In the genomic region with DNA sequence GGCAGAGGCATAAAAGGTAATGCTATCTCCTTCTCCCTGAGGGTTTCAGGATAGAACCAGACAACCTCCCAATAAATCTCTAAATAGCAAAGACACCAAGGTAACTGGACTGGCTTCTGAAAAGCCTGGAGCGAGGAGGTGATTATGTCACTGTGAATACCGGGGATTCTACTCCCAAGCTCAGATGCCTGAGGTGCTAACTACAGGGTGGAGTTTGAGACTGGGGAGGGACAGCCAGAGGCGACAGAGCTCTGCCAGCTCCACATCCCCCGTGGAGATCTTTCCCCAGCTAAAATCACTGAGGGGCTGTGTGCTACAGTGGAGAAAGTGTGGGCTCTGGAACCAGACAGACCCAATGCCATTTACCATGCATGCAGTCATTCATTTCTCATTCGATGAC, we compare ENCODE assay signal across 16 cellular contexts. TPM values are rescaled to one million over a fixed set of nuclear protein-coding genes. Genes with fewer than 3 reads are reported as not detected.
DNase-seq lines count a peak whose midpoint lies in the region; ATAC-seq, FAIRE-seq and TF ChIP-seq lines count a peak whose summit lies in the region.
"Had no signal": no experiment of that assay in that cellular context is flagged by ENCODE, and none has a peak within 500 bp of the region (broad histone marks: within the 10 kb centered on the region; RNA-seq: fewer than 3 reads in every experiment).

No MANE protein-coding gene starts in this region.

- CTCF ChIA-PET in HepG2 (lab: Yijun Ruan, JAX; ENCODE audit: low intra/inter-chr PET ratio, low total read pairs) (no interaction called here), WTC11 (lab: Charles Lee) (interaction anchor here (0.7 to 3.8 kb wide), 5 partner anchors 12 to 268 kb away, joined by 3 to 40 read pairs (median 6); no protein-coding TSS in a partner anchor)
- CTCF ChIA-PET in activated CD4-positive, alpha-beta memory T cell treated with anti-CD3 and anti-CD28 coated beads, Interleukin-2, amount 10 ng/mL, durations not matched to agents 7 days and 5 days (lab: Charles Lee) = interaction anchor here (1.1 to 1.2 kb wide), 2 partner anchors 9 to 23 kb away, joined by 3 to 4 read pairs; no protein-coding TSS in a partner anchor

- DNase-seq in HepG2 (ENCODE audit: low spot score) (no peak), right lobe of liver (no peak), WTC11 (ENCODE audit: low spot score) (no peak), nephron progenitor cell (no peak), upper lobe of right lung (peak; percentile 18), GM10266 (ENCODE audit: extremely low spot score) (no peak), progenitor cell of endocrine pancreas (ENCODE audit: low spot score, unreplicated experiment) (no peak)
- no peak for DNase-seq in activated CD4-positive, alpha-beta memory T cell treated with anti-CD3 and anti-CD28 coated beads, Interleukin-2, amount 10 ng/mL, durations not matched to agents 7 days and 5 days
- DNase-seq: ACHN; CD4-positive, CD25-positive, alpha-beta regulatory T cell; DMS 273 treated with DMSO at 0.1 percent for 48 hours; DMS79; EL; GDM1; HCEC 1CT had no signal

- no peak for TF ChIP-seq RAD21 in HepG2 (CRISPR knock-in tag; IDR thresholded peaks at IDR 0.05)

- 28% methylated on average over 3 of the region's 5 CpGs for WGBS in HepG2 (ENCODE audit: low lambda C conversion rate)
- 71% methylated on average over 4 of the region's 5 CpGs for WGBS in right lobe of liver (ENCODE audit: insufficient coverage, low coverage, low lambda C conversion rate, missing lambda C conversion rate)

- H3K4me3 Mint-ChIP-seq in WTC11 = no peak overlapping the region
- H3K4me3 Mint-ChIP-seq in nephron progenitor cell = no peak overlapping the region
- no peak overlapping the region for H3K4me3 Mint-ChIP-seq in activated CD4-positive, alpha-beta memory T cell treated with anti-CD3 and anti-CD28 coated beads, Interleukin-2, amount 10 ng/mL, durations not matched to agents 7 days and 5 days
- no peak overlapping the region for H3K4me3 Mint-ChIP-seq in progenitor cell of endocrine pancreas (ENCODE audit: low read depth)
- H3K4me3 Mint-ChIP-seq: CD4-positive, CD25-positive, alpha-beta regulatory T cell had no signal

- ATAC-seq in HepG2 = peak; percentile 16; the same call in 2 of the 3 replicates
- no peak for ATAC-seq in right lobe of liver
- ATAC-seq in WTC11 = peak; percentile 14; the same call in 1 of the 2 replicates
- ATAC-seq in upper lobe of right lung = no peak

- TF ChIP-seq EP300 in HepG2 (IDR thresholded peaks at IDR 0.05; ENCODE audit: low read depth in 2 of 2, low read length in 2 of 2) (no peak), HepG2 (CRISPR knock-in tag; IDR thresholded peaks at IDR 0.05; ENCODE audit: borderline replicate concordance) (no peak)

- no peaks in the 10 kb centered on the region for H4K20me1 ChIP-seq in HepG2 (ENCODE audit: insufficient read depth, low read length)
- H4K20me1 ChIP-seq: BLaER1 treated with 17β-estradiol and CSF1 and Interleukin-3, amounts not matched to agents 10 nM and 100 nM had no signal

- H3K27me3 ChIP-seq in HepG2 (ENCODE audit: control insufficient read depth in 1 of 2, insufficient read depth in 2 of 2, low read length in 2 of 2) (peaks cover 2 to 13% of the 10 kb centered on the region in 2 experiments; a peak in 2 of 5 replicates), right lobe of liver (no peaks in the 10 kb centered on the region), upper lobe of right lung (no peaks in the 10 kb centered on the region)
- H3K27me3 ChIP-seq: BLaER1 treated with 17β-estradiol and CSF1 and Interleukin-3, amounts not matched to agents 10 nM and 100 nM had no signal

- no peaks in the 10 kb centered on the region for H3K79me2 ChIP-seq in HepG2 (ENCODE audit: insufficient read depth, low read length)

- no TSS peak for BruUV-seq in HepG2 (replicated peaks; lab: Mats Ljungman, UMichigan)

- TF ChIP-seq CTCF in HepG2 (CRISPR knock-in tag; IDR thresholded peaks at IDR 0.05) = no peak
- TF ChIP-seq CTCF in right lobe of liver (IDR thresholded peaks at IDR 0.05) = no peak
- TF ChIP-seq CTCF in WTC11 (IDR thresholded peaks at IDR 0.05) = no peak
- TF ChIP-seq CTCF in nephron progenitor cell (IDR thresholded peaks at IDR 0.05) = no peak
- TF ChIP-seq CTCF in upper lobe of right lung (IDR thresholded peaks at IDR 0.05) = no peak
- TF ChIP-seq CTCF in GM10266 (IDR thresholded peaks at IDR 0.05; ENCODE audit: control insufficient read depth, insufficient read depth, low read depth, missing control alignments) = no peak
- no peak for TF ChIP-seq CTCF in progenitor cell of endocrine pancreas (IDR thresholded peaks at IDR 0.05; ENCODE audit: unreplicated experiment)

- no peaks in the 10 kb centered on the region for H3K36me3 Mint-ChIP-seq in WTC11
- H3K36me3 Mint-ChIP-seq in nephron progenitor cell (ENCODE audit: low read depth) = no peaks in the 10 kb centered on the region
- no peaks in the 10 kb centered on the region for H3K36me3 Mint-ChIP-seq in activated CD4-positive, alpha-beta memory T cell treated with anti-CD3 and anti-CD28 coated beads, Interleukin-2, amount 10 ng/mL, durations not matched to agents 7 days and 5 days (ENCODE audit: low read depth)
- no peaks in the 10 kb centered on the region for H3K36me3 Mint-ChIP-seq in progenitor cell of endocrine pancreas (ENCODE audit: insufficient read depth)
- H3K36me3 Mint-ChIP-seq: CD4-positive, CD25-positive, alpha-beta regulatory T cell had no signal

- no peak overlapping the region for H3K9ac ChIP-seq in HepG2 (ENCODE audit: insufficient read depth, low read depth, low read length)
- H3K9ac ChIP-seq: BLaER1 treated with 17β-estradiol and CSF1 and Interleukin-3, amounts not matched to agents 10 nM and 100 nM had no signal

- H3K4me1 ChIP-seq in HepG2 (ENCODE audit: insufficient read depth, low read length) = peaks cover 51% of the 10 kb centered on the region
- peaks cover 0 to 13% (median 1%) of the 10 kb centered on the region in 4 donors for H3K4me1 ChIP-seq in right lobe of liver
- no peaks in the 10 kb centered on the region for H3K4me1 ChIP-seq in upper lobe of right lung

- H3K27ac ChIP-seq in HepG2 (ENCODE audit: extremely low read length, insufficient read depth, low read length) (no peak overlapping the region), right lobe of liver (no peak overlapping the region), upper lobe of right lung (no peak overlapping the region)
- H3K27ac ChIP-seq: BLaER1 treated with 17β-estradiol and CSF1 and Interleukin-3, amounts not matched to agents 10 nM and 100 nM had no signal

- H3K4me3 ChIP-seq in HepG2 (replicated peaks in 1 of 3; ENCODE audit: insufficient read depth in 1 of 3, low read depth in 2 of 3, low read length in 3 of 3) (no peak overlapping the region), right lobe of liver (no peak overlapping the region), upper lobe of right lung (no peak overlapping the region)
- H3K4me3 ChIP-seq: BLaER1 treated with 17β-estradiol and CSF1 and Interleukin-3, amounts not matched to agents 10 nM and 100 nM had no signal

- in situ Hi-C loops in HepG2 (cut with HindIII; ENCODE audit: extremely low pct_ligation_motif_present, low pct_unique_long_range_greater_than_20kb) = no loop called here

- H3K36me3 ChIP-seq in HepG2 (replicated peaks in 1 of 2; ENCODE audit: control insufficient read depth in 1 of 2, insufficient read depth in 2 of 2, low read length in 2 of 2) (no peaks in the 10 kb centered on the region), right lobe of liver (no peaks in the 10 kb centered on the region), upper lobe of right lung (no peaks in the 10 kb centered on the region)
- H3K36me3 ChIP-seq: BLaER1 treated with 17β-estradiol and CSF1 and Interleukin-3, amounts not matched to agents 10 nM and 100 nM had no signal

- no peaks in the 10 kb centered on the region for H3K9me3 Mint-ChIP-seq in WTC11
- H3K9me3 Mint-ChIP-seq in nephron progenitor cell = no peaks in the 10 kb centered on the region
- H3K9me3 Mint-ChIP-seq in activated CD4-positive, alpha-beta memory T cell treated with anti-CD3 and anti-CD28 coated beads, Interleukin-2, amount 10 ng/mL, durations not matched to agents 7 days and 5 days = no peaks in the 10 kb centered on the region
- no peaks in the 10 kb centered on the region for H3K9me3 Mint-ChIP-seq in progenitor cell of endocrine pancreas (ENCODE audit: low read depth)

- FAIRE-seq in HepG2 (lab: Jason Lieb, UNC) = no peak

- no peak overlapping the region for H2AFZ ChIP-seq in HepG2 (ENCODE audit: low read length)

- intact Hi-C loops in HepG2 (cut with micrococcal nuclease; ENCODE audit: unreplicated experiment) (no loop called here), right lobe of liver (cut with DNase I) (no loop called here), upper lobe of right lung (cut with DNase I) (no loop called here)

- H3K9me3 ChIP-seq in HepG2 (ENCODE audit: low read length) (no peaks in the 10 kb centered on the region), right lobe of liver (no peaks in the 10 kb centered on the region), upper lobe of right lung (no peaks in the 10 kb centered on the region)
- H3K9me3 ChIP-seq: BLaER1 treated with 17β-estradiol and CSF1 and Interleukin-3, amounts not matched to agents 10 nM and 100 nM had no signal

- no peaks in the 10 kb centered on the region for H3K27me3 Mint-ChIP-seq in WTC11 (ENCODE audit: low read depth)
- peaks cover 8% of the 10 kb centered on the region for H3K27me3 Mint-ChIP-seq in nephron progenitor cell (ENCODE audit: low read depth, poor library complexity)
- peaks cover 19% of the 10 kb centered on the region for H3K27me3 Mint-ChIP-seq in activated CD4-positive, alpha-beta memory T cell treated with anti-CD3 and anti-CD28 coated beads, Interleukin-2, amount 10 ng/mL, durations not matched to agents 7 days and 5 days
- no peaks in the 10 kb centered on the region for H3K27me3 Mint-ChIP-seq in progenitor cell of endocrine pancreas

- POLR2A ChIA-PET in HepG2 (lab: Yijun Ruan, JAX) = interaction anchor here (1.1 kb wide), 1 partner anchor 38 kb away, joined by 3 read pairs; no protein-coding TSS in a partner anchor
- POLR2A ChIA-PET in WTC11 (lab: Charles Lee) = interaction anchor here (1.2 kb wide), 1 partner anchor 24 kb away, joined by 3 read pairs; no protein-coding TSS in a partner anchor
- POLR2A ChIA-PET in activated CD4-positive, alpha-beta memory T cell treated with anti-CD3 and anti-CD28 coated beads, Interleukin-2, amount 10 ng/mL, durations not matched to agents 7 days and 5 days (lab: Charles Lee) = interaction anchor here (0.9 kb wide), 1 partner anchor 57 kb away, joined by 3 read pairs; no protein-coding TSS in a partner anchor

- no peak overlapping the region for H3K4me2 ChIP-seq in HepG2 (ENCODE audit: low read depth, low read length)
- H3K4me2 ChIP-seq: BLaER1 treated with 17β-estradiol and CSF1 and Interleukin-3, amounts not matched to agents 10 nM and 100 nM had no signal

- no peak overlapping the region for H3K27ac Mint-ChIP-seq in WTC11
- peak overlapping the region; percentile 52 for H3K27ac Mint-ChIP-seq in nephron progenitor cell
- no peak overlapping the region for H3K27ac Mint-ChIP-seq in activated CD4-positive, alpha-beta memory T cell treated with anti-CD3 and anti-CD28 coated beads, Interleukin-2, amount 10 ng/mL, durations not matched to agents 7 days and 5 days
- H3K27ac Mint-ChIP-seq in progenitor cell of endocrine pancreas = no peak overlapping the region
- H3K27ac Mint-ChIP-seq: CD4-positive, CD25-positive, alpha-beta regulatory T cell had no signal

- peaks cover 25% of the 10 kb centered on the region for H3K4me1 Mint-ChIP-seq in WTC11
- H3K4me1 Mint-ChIP-seq in nephron progenitor cell = peaks cover 61% of the 10 kb centered on the region
- H3K4me1 Mint-ChIP-seq in activated CD4-positive, alpha-beta memory T cell treated with anti-CD3 and anti-CD28 coated beads, Interleukin-2, amount 10 ng/mL, durations not matched to agents 7 days and 5 days = no peaks in the 10 kb centered on the region
- peaks cover 16% of the 10 kb centered on the region for H3K4me1 Mint-ChIP-seq in progenitor cell of endocrine pancreas (ENCODE audit: low read depth)
- H3K4me1 Mint-ChIP-seq: CD4-positive, CD25-positive, alpha-beta regulatory T cell had no signal

- TF ChIP-seq POLR2A in HepG2 (IDR thresholded peaks at IDR 0.05; ENCODE audit: insufficient read depth in 1 of 2, low read depth in 2 of 2, low read length in 2 of 2) (no peak), right lobe of liver (IDR thresholded peaks at IDR 0.05) (no peak)

RNA-seq across cellular contexts. Expression of gene SLC45A3, which starts 7.9 kb away (rescaled TPM):
- 1.9 and 3.4 TPM in 2 replicates for total RNA-seq in HepG2 (2016; rRNA removed; fragmentation: Illumina TruSeq; extraction: Trizol)
- 0.97 and 1.2 TPM in 2 replicates for total RNA-seq in HepG2 (2016; cell fraction: cytosol; rRNA removed; fragmentation: Illumina TruSeq; extraction: Trizol; ENCODE audit: low read depth)
- 1.8 and 4.0 TPM in 2 replicates for total RNA-seq in HepG2 (2016; cell fraction: insoluble cytoplasmic fraction; rRNA removed; fragmentation: Illumina TruSeq; extraction: Trizol)
- total RNA-seq in HepG2 (2016; cell fraction: membrane; rRNA removed; fragmentation: Illumina TruSeq; extraction: Trizol) = 2.7 and 3.3 TPM in 2 replicates
- 2.3 and 3.7 TPM in 2 replicates for total RNA-seq in HepG2 (2016; cell fraction: nucleus; rRNA removed; fragmentation: Illumina TruSeq; extraction: Trizol)
- 4.1 and 7.3 TPM in 2 replicates for polyA plus RNA-seq in HepG2 (2011; rRNA removed)
- polyA plus RNA-seq in HepG2 (2011; cell fraction: cytosol; rRNA removed) = 4.4 TPM in 2 replicates
- polyA plus RNA-seq in HepG2 (2011; cell fraction: nucleus; rRNA removed) = 7.3 and 8.6 TPM in 2 replicates
- 4.0 and 4.7 TPM in 2 replicates for polyA plus RNA-seq in HepG2 (2012)
- 0.65 and 0.73 TPM in 2 replicates for polyA plus RNA-seq in HepG2 (2016; cell fraction: cytosol; fragmentation: Illumina TruSeq; extraction: Trizol; ENCODE audit: low read depth)
- 2.0 and 2.1 TPM in 2 replicates for polyA plus RNA-seq in HepG2 (2016; cell fraction: insoluble cytoplasmic fraction; fragmentation: Illumina TruSeq; extraction: Trizol; ENCODE audit: low read depth)
- polyA plus RNA-seq in HepG2 (2016; cell fraction: membrane; fragmentation: Illumina TruSeq; extraction: Trizol; ENCODE audit: low read depth) = 2.1 TPM in 2 replicates
- 5.1 and 6.0 TPM in 2 replicates for polyA plus RNA-seq in HepG2 (2016; cell fraction: nucleus; fragmentation: Illumina TruSeq; extraction: Trizol; ENCODE audit: insufficient read depth, low read depth)
- 1.8 and 9.9 TPM in 2 replicates for polyA minus RNA-seq in HepG2 (2011; rRNA and poly(A)+ RNA removed; ENCODE audit: low replicate concordance)
- polyA minus RNA-seq in HepG2 (2011; cell fraction: cytosol; rRNA and poly(A)+ RNA removed) = 3.3 and 3.4 TPM in 2 replicates
- polyA minus RNA-seq in HepG2 (2011; cell fraction: nucleus; rRNA and poly(A)+ RNA removed) = 2.5 and 2.7 TPM in 2 replicates
- total RNA-seq in right lobe of liver = 10 to 100 TPM in 2 of 6 experiments, 1 to 10 TPM in 4; 6.9 to 27.0 (median 7.9) TPM
- 14.8 to 15.2 TPM (median 15.0 TPM) in 3 replicates for total RNA-seq in WTC11 (2021)
- total RNA-seq in upper lobe of right lung = 8.6 TPM
- total RNA-seq in activated CD4-positive, alpha-beta memory T cell treated with anti-CD3 and anti-CD28 coated beads, Interleukin-2, amount 10 ng/mL, durations not matched to agents 7 days and 5 days = under 1 TPM in 1 of 2 experiments, not detected in 1; 0.18 TPM
- 8.4 and 8.6 TPM in 2 replicates for total RNA-seq in progenitor cell of endocrine pancreas
- polyA plus RNA-seq: CD4-positive, CD25-positive, alpha-beta regulatory T cell had no signal

RNA-seq across cellular contexts. Expression of gene ELK4, which starts 56.4 kb away (rescaled TPM):
- total RNA-seq in HepG2 (2016; rRNA removed; fragmentation: Illumina TruSeq; extraction: Trizol) = 13.1 and 15.0 TPM in 2 replicates
- 17.4 and 18.2 TPM in 2 replicates for total RNA-seq in HepG2 (2016; cell fraction: cytosol; rRNA removed; fragmentation: Illumina TruSeq; extraction: Trizol; ENCODE audit: low read depth)
- total RNA-seq in HepG2 (2016; cell fraction: insoluble cytoplasmic fraction; rRNA removed; fragmentation: Illumina TruSeq; extraction: Trizol) = 12.5 and 14.4 TPM in 2 replicates
- total RNA-seq in HepG2 (2016; cell fraction: membrane; rRNA removed; fragmentation: Illumina TruSeq; extraction: Trizol) = 27.6 and 35.3 TPM in 2 replicates
- 14.7 and 15.8 TPM in 2 replicates for total RNA-seq in HepG2 (2016; cell fraction: nucleus; rRNA removed; fragmentation: Illumina TruSeq; extraction: Trizol)
- 6.8 and 8.3 TPM in 2 replicates for polyA plus RNA-seq in HepG2 (2011; rRNA removed)
- polyA plus RNA-seq in HepG2 (2011; cell fraction: cytosol; rRNA removed) = 2.3 and 3.5 TPM in 2 replicates
- polyA plus RNA-seq in HepG2 (2011; cell fraction: nucleus; rRNA removed) = 11.0 and 12.1 TPM in 2 replicates
- 9.9 and 11.2 TPM in 2 replicates for polyA plus RNA-seq in HepG2 (2012)
- 9.0 and 9.8 TPM in 2 replicates for polyA plus RNA-seq in HepG2 (2016; cell fraction: cytosol; fragmentation: Illumina TruSeq; extraction: Trizol; ENCODE audit: low read depth)
- polyA plus RNA-seq in HepG2 (2016; cell fraction: insoluble cytoplasmic fraction; fragmentation: Illumina TruSeq; extraction: Trizol; ENCODE audit: low read depth) = 12.2 TPM in 2 replicates
- polyA plus RNA-seq in HepG2 (2016; cell fraction: membrane; fragmentation: Illumina TruSeq; extraction: Trizol; ENCODE audit: low read depth) = 15.0 TPM in 2 replicates
- 20.1 and 20.3 TPM in 2 replicates for polyA plus RNA-seq in HepG2 (2016; cell fraction: nucleus; fragmentation: Illumina TruSeq; extraction: Trizol; ENCODE audit: insufficient read depth, low read depth)
- polyA minus RNA-seq in HepG2 (2011; rRNA and poly(A)+ RNA removed; ENCODE audit: low replicate concordance) = 12.0 and 30.8 TPM in 2 replicates
- 11.9 and 12.8 TPM in 2 replicates for polyA minus RNA-seq in HepG2 (2011; cell fraction: cytosol; rRNA and poly(A)+ RNA removed)
- 21.0 and 22.3 TPM in 2 replicates for polyA minus RNA-seq in HepG2 (2011; cell fraction: nucleus; rRNA and poly(A)+ RNA removed)
- total RNA-seq in right lobe of liver = 10 to 100 TPM; 15.1 to 39.2 (median 26.9) TPM
- total RNA-seq in WTC11 (2021) = 34.4 to 39.0 TPM (median 37.5 TPM) in 3 replicates
- 71.5 TPM for total RNA-seq in upper lobe of right lung
- 10 to 100 TPM; 80.6 to 83.0 TPM for total RNA-seq in activated CD4-positive, alpha-beta memory T cell treated with anti-CD3 and anti-CD28 coated beads, Interleukin-2, amount 10 ng/mL, durations not matched to agents 7 days and 5 days
- total RNA-seq in progenitor cell of endocrine pancreas = 25.7 and 30.2 TPM in 2 replicates

Comparison
In these comparisons a context has a peak if more than half of its experiments do, and no peak if none do; other contexts are left out.
1. ATAC-seq: peak in HepG2 (single experiment) and WTC11 (single experiment); none in right lobe of liver (0 of 4) and upper lobe of right lung (single experiment).